9 cellular contexts compared by ENCODE assay signal in genomic region chr22:26671317-26672059, GRCh38. TPM values are rescaled to one million over a fixed set of nuclear protein-coding genes. Genes with fewer than 3 reads are reported as not detected.
DNase-seq lines count a peak whose midpoint lies in the region; ATAC-seq lines count a peak whose summit lies in the region.
"Had no signal": no experiment of that assay in that cellular context is flagged by ENCODE, and none has a peak within 500 bp of the region (broad histone marks: within the 10 kb centered on the region; RNA-seq: fewer than 3 reads in every experiment).

No MANE protein-coding gene starts in this region.

- no peaks in the 10 kb centered on the region for H3K27me3 ChIP-seq in SJCRH30

- H3K27ac Mint-ChIP-seq in activated naive CD8-positive, alpha-beta T cell, result peak overlapping the region; percentile 99

- H3K36me3 ChIP-seq in SJCRH30 (no peaks in the 10 kb centered on the region), mesodermal cell (ENCODE audit: control insufficient read depth, insufficient read depth, low read length) (no peaks in the 10 kb centered on the region)

- H3K4me3 Mint-ChIP-seq in activated naive CD8-positive, alpha-beta T cell, result peak overlapping the region; percentile 97

- no peaks in the 10 kb centered on the region for H3K27me3 Mint-ChIP-seq in activated naive CD8-positive, alpha-beta T cell

- peaks cover 17% of the 10 kb centered on the region; the same call in 1 of the 2 replicates for H3K4me1 ChIP-seq in SJCRH30
- peaks cover 22% of the 10 kb centered on the region for H3K4me1 ChIP-seq in mesodermal cell (ENCODE audit: control insufficient read depth, insufficient read depth, low read length, poor library complexity, severe bottlenecking)

- peaks cover 64% of the 10 kb centered on the region for H3K4me1 Mint-ChIP-seq in activated naive CD8-positive, alpha-beta T cell (ENCODE audit: low read depth)

- peak overlapping the region; percentile 84; the same call in 1 of the 2 replicates for H3K27ac ChIP-seq in SJCRH30
- H3K27ac ChIP-seq in mesodermal cell (ENCODE audit: low read depth, low read length, severe bottlenecking), result peak overlapping the region; percentile 98

- no peaks in the 10 kb centered on the region for H3K9me3 Mint-ChIP-seq in activated naive CD8-positive, alpha-beta T cell (ENCODE audit: low read depth)

- H3K4me3 ChIP-seq in SJCRH30 (peak overlapping the region; percentile 70), mesodermal cell (ENCODE audit: extremely low read depth, insufficient read depth, low read length, poor library complexity, severe bottlenecking) (no peak overlapping the region)

- peaks cover 4% of the 10 kb centered on the region for H3K36me3 Mint-ChIP-seq in activated naive CD8-positive, alpha-beta T cell

- DNase-seq in SJCRH30 (peak; percentile 69 to 70), NCI-H2107 treated with DMSO at 0.1 percent for 48 hours (lab: John Stamatoyannopoulos, UW; ENCODE audit: unreplicated experiment) (no peak), SIG-M5 (lab: John Stamatoyannopoulos, UW) (no peak)
- peak; percentile 57 to 58 for DNase-seq in stimulated activated CD8-positive, alpha-beta memory T cell treated with anti-CD3 and anti-CD28 coated beads, Interleukin-7, amount 100 ng/mL, for 48 hours (ENCODE audit: extremely low read depth in 1 of 2, low read depth in 1 of 2)

- no peaks in the 10 kb centered on the region for H3K9me3 ChIP-seq in SJCRH30 (replicated peaks)
- no peaks in the 10 kb centered on the region for H3K9me3 ChIP-seq in mesodermal cell (ENCODE audit: control insufficient read depth, low read length)

- peak; percentile 28 for ATAC-seq in GM21576 (IDR thresholded peaks at IDR 0.05; ENCODE audit: unreplicated experiment)
- ATAC-seq in GM18519 (IDR thresholded peaks at IDR 0.05; ENCODE audit: low FRiP score, unreplicated experiment), result no peak

- WGBS in mesodermal cell (ENCODE audit: insufficient coverage in 2 of 2), 2 experiments, result 90% methylated on average over 11 to 12 of the region's 15 CpGs

RNA-seq across cellular contexts. Expression of gene MIAT, which starts 14.1 kb away (rescaled TPM):
- total RNA-seq in SJCRH30 (2014; rRNA removed; shearing (Covaris generic)), result 1.3 and 1.9 TPM in 2 replicates
- polyA plus RNA-seq in mesodermal cell (2013, experiment 1 of 2), result 6.0 TPM
- 2.9 TPM for polyA plus RNA-seq in mesodermal cell (2013, experiment 2 of 2)

RNA-seq across cellular contexts. Expression of gene CRYBA4, which starts 49.7 kb away (rescaled TPM):
- 0.22 TPM in 1 of 2 replicates, not detected in the other for total RNA-seq in SJCRH30 (2014; rRNA removed; shearing (Covaris generic))
- polyA plus RNA-seq in mesodermal cell (2013, experiment 1 of 2), result 0.77 TPM
- polyA plus RNA-seq in mesodermal cell (2013, experiment 2 of 2), result not detected
- total RNA-seq: urinary bladder had no signal
- polyA plus RNA-seq: urinary bladder had no signal

RNA-seq across cellular contexts. Expression of gene CRYBB1, which starts 53.7 kb away (rescaled TPM):
- total RNA-seq in SJCRH30 (2014; rRNA removed; shearing (Covaris generic)), result 0.30 and 0.48 TPM in 2 replicates
- 2.0 TPM for polyA plus RNA-seq in mesodermal cell (2013, experiment 1 of 2)
- polyA plus RNA-seq in mesodermal cell (2013, experiment 2 of 2), result 0.40 TPM

Comparison
In these comparisons a context has a peak if more than half of its experiments do, and no peak if none do; other contexts are left out.
1. DNase-seq: peak in SJCRH30 (2 of 2) and stimulated activated CD8-positive, alpha-beta memory T cell treated with anti-CD3 and anti-CD28 coated beads, Interleukin-7, amount 100 ng/mL, for 48 hours (2 of 2); none in NCI-H2107 treated with DMSO at 0.1 percent for 48 hours (single experiment) and SIG-M5 (single experiment).